ENCODE assay signal across 8 cellular contexts in the genomic region with DNA sequence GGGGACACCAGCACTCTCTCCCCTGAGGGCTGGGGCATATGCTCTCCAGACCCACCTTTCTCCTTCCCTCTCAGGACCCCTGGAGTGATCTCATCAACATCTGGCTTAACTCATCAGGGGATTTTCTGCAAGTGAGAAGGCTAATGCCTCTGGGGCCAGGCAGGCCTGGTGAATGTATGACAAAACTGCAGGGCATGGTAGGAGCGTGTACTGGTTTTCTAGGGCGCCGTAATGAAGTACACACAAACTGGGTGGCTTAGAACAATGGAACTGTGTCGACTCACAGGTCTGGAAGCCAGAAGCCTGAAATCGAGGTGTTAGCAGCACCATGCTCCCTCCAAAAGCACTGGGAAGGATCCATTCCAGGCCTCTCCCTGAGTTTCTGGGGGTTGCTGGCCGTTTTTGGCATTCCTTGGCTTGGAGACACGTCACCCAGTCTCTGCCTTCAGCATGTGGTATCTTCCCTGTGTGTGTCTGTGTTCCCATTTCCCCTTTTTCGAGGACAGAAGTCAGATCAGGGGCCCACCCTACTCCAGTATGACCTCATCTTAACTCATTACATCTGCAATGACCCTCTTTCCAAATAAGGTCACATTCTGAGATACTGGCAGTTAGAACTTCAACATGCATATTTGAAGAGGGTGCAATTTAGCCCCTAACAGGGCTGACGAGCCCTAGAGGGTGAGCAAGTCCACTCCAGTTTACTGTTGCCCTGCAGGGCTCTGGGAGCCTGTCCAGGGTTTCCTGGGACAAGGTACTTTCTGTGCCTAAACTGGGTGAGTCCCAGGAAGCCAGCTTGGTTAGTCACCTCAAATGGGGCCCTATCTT. TPM values are rescaled to one million over a fixed set of nuclear protein-coding genes. Genes with fewer than 3 reads are reported as not detected.
DNase-seq lines count a peak whose midpoint lies in the region; ATAC-seq and TF ChIP-seq lines count a peak whose summit lies in the region.

No MANE protein-coding gene starts in this region.

- intact Hi-C loops in MCF 10A (cut with micrococcal nuclease): no loop called here
- intact Hi-C loops in breast epithelium (cut with DNase I; ENCODE audit: low total_unique reads): no loop called here
- intact Hi-C loops in activated CD4-positive, alpha-beta memory T cell treated with anti-CD3 and anti-CD28 coated beads for 36 hours (cut with micrococcal nuclease): no loop called here
- intact Hi-C loops in upper lobe of right lung (cut with DNase I): no loop called here

- BruUV-seq in MCF 10A (replicated peaks; lab: Mats Ljungman, UMichigan): no TSS peak

- POLR2A ChIA-PET in MCF 10A (lab: Yijun Ruan, JAX): interaction anchor here (0.6 to 4.4 kb wide), 12 partner anchors 14 to 435 kb away, joined by 3 to 24 read pairs (median 5); no protein-coding TSS in a partner anchor
- POLR2A ChIA-PET in activated CD4-positive, alpha-beta memory T cell treated with anti-CD3 and anti-CD28 coated beads for 36 hours (lab: Charles Lee): interaction anchor here (0.7 to 3.3 kb wide), 4 partner anchors 8 to 46 kb away, joined by 3 to 22 read pairs (median 10); a partner anchor contains a TSS

- ATAC-seq in upper lobe of right lung: peak; percentile 85
- ATAC-seq in HG02798 (IDR thresholded peaks at IDR 0.05; ENCODE audit: poor library complexity, unreplicated experiment): no peak
- no peak for ATAC-seq in HG03139 (IDR thresholded peaks at IDR 0.05; ENCODE audit: unreplicated experiment)

- no peaks in the 10 kb centered on the region for H3K9me3 ChIP-seq in breast epithelium
- H3K9me3 ChIP-seq in upper lobe of right lung: no peaks in the 10 kb centered on the region

- CTCF ChIA-PET in MCF 10A (lab: Yijun Ruan, JAX): interaction anchor here (2.2 kb wide), 1 partner anchor 131 kb away, joined by 6 read pairs; no protein-coding TSS in a partner anchor
- CTCF ChIA-PET in activated CD4-positive, alpha-beta memory T cell treated with anti-CD3 and anti-CD28 coated beads for 36 hours (lab: Charles Lee): interaction anchor here (2.9 kb wide), 1 partner anchor 47 kb away, joined by 20 read pairs; a partner anchor contains a TSS

- no peak for TF ChIP-seq POLR2A in breast epithelium (IDR thresholded peaks at IDR 0.05)

- H3K27me3 ChIP-seq in breast epithelium (no peaks in the 10 kb centered on the region), upper lobe of right lung (no peaks in the 10 kb centered on the region)

- H3K4me3 ChIP-seq in breast epithelium (no peak overlapping the region), upper lobe of right lung (no peak overlapping the region)

- TF ChIP-seq CTCF in MCF 10A (IDR thresholded peaks at IDR 0.05; ENCODE audit: unreplicated experiment) (no peak), breast epithelium (IDR thresholded peaks at IDR 0.05) (no peak), upper lobe of right lung (IDR thresholded peaks at IDR 0.05) (no peak)

- H3K9me3 Mint-ChIP-seq in MCF 10A (ENCODE audit: unreplicated experiment): no peaks in the 10 kb centered on the region
- no peaks in the 10 kb centered on the region for H3K9me3 Mint-ChIP-seq in activated CD4-positive, alpha-beta memory T cell treated with anti-CD3 and anti-CD28 coated beads for 36 hours

- peak overlapping the region; percentile 16 for H3K4me3 Mint-ChIP-seq in MCF 10A (ENCODE audit: unreplicated experiment)
- H3K4me3 Mint-ChIP-seq in activated CD4-positive, alpha-beta memory T cell treated with anti-CD3 and anti-CD28 coated beads for 36 hours: no peak overlapping the region

- H3K4me1 Mint-ChIP-seq in MCF 10A (ENCODE audit: insufficient read depth, unreplicated experiment): peaks cover 50% of the 10 kb centered on the region
- peaks cover 84% of the 10 kb centered on the region for H3K4me1 Mint-ChIP-seq in activated CD4-positive, alpha-beta memory T cell treated with anti-CD3 and anti-CD28 coated beads for 36 hours (ENCODE audit: low read depth)

- H3K27ac ChIP-seq in breast epithelium (peak overlapping the region in 1 of 2 donors; percentile 32), upper lobe of right lung (peak overlapping the region; percentile 47)

- peak overlapping the region; percentile 70 for H3K27ac Mint-ChIP-seq in MCF 10A (ENCODE audit: low read depth, unreplicated experiment)
- peak overlapping the region; percentile 87 for H3K27ac Mint-ChIP-seq in activated CD4-positive, alpha-beta memory T cell treated with anti-CD3 and anti-CD28 coated beads for 36 hours

- H3K27me3 Mint-ChIP-seq in MCF 10A (ENCODE audit: insufficient read depth, unreplicated experiment): no peaks in the 10 kb centered on the region
- H3K27me3 Mint-ChIP-seq in activated CD4-positive, alpha-beta memory T cell treated with anti-CD3 and anti-CD28 coated beads for 36 hours: no peaks in the 10 kb centered on the region

- DNase-seq in MCF 10A (ENCODE audit: unreplicated experiment) (peak; percentile 89), breast epithelium (ENCODE audit: low spot score in 2 of 2) (no peak), iris pigment epithelial cell (ENCODE audit: low read depth) (peak; percentile 32), upper lobe of right lung (no peak), inferior parietal cortex (ENCODE audit: extremely low spot score) (no peak)
- peak; percentile 52 for DNase-seq in activated CD4-positive, alpha-beta memory T cell treated with anti-CD3 and anti-CD28 coated beads for 36 hours

- H3K36me3 Mint-ChIP-seq in MCF 10A (ENCODE audit: insufficient read depth, unreplicated experiment): no peaks in the 10 kb centered on the region
- H3K36me3 Mint-ChIP-seq in activated CD4-positive, alpha-beta memory T cell treated with anti-CD3 and anti-CD28 coated beads for 36 hours: no peaks in the 10 kb centered on the region

- H3K4me1 ChIP-seq in breast epithelium (no peaks in the 10 kb centered on the region), upper lobe of right lung (peaks cover 33% of the 10 kb centered on the region)

- no peaks in the 10 kb centered on the region for H3K36me3 ChIP-seq in breast epithelium
- H3K36me3 ChIP-seq in upper lobe of right lung: no peaks in the 10 kb centered on the region

RNA-seq across cellular contexts. Expression of a gene that starts 45.5 kb away (rescaled TPM):
- total RNA-seq in MCF 10A (2022) (76.9 and 91.7 TPM in 2 replicates), breast epithelium (10 to 100 TPM; 79.0 to 85.9 (median 83.4) TPM), upper lobe of right lung (78.9 TPM)
- 100 to 1,000 TPM; 128 to 129 TPM for total RNA-seq in activated CD4-positive, alpha-beta memory T cell treated with anti-CD3 and anti-CD28 coated beads for 36 hours

Comparison
In these comparisons a context has a peak if more than half of its experiments do, and no peak if none do; other contexts are left out.
1. DNase-seq: peak in MCF 10A (single experiment), activated CD4-positive, alpha-beta memory T cell treated with anti-CD3 and anti-CD28 coated beads for 36 hours (single experiment) and iris pigment epithelial cell (single experiment); none in breast epithelium (0 of 2), upper lobe of right lung (single experiment) and inferior parietal cortex (single experiment).